11 cellular contexts compared by ENCODE assay signal in the genomic region with DNA sequence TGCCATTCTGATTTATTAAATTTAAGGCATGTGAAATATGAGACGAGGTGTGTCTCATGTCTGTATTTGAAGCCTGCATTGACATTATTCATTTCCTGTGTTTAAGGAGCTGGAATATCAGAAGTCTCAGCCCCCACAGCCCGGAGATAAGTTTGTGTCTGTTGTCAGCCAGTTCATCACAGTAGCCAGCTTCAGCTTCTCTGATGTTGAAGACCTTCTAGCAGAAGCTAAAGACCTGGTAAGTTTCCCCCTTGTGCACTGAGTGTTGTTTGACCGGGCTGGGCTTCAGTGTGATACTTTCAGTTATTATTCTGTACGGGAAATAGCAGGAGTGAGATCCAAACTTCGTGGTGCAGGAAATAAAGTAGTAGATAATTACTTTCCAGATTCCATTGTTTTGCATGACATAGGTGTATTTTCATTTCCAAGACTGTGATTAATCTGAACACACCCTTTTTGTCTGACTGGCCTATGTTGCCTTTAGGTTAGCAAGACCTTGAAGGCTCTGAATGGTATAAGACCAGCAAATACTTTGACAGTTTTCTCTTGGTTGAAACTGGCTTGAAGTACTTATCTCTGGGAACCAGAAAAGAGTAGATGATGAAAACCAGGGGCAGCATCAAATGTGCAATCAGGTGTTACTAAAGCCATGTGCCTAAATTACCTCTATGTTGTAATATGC.
DNase-seq lines count a peak whose midpoint lies in the region; ATAC-seq, FAIRE-seq and TF ChIP-seq lines count a peak whose summit lies in the region.
"Had no signal": no experiment of that assay in that cellular context is flagged by ENCODE, and none has a peak within 500 bp of the region (broad histone marks: within the 10 kb centered on the region; RNA-seq: fewer than 3 reads in every experiment).

No MANE protein-coding gene starts in this region.

- TF ChIP-seq CTCF in RWPE2 (IDR thresholded peaks at IDR 0.05; ENCODE audit: poor library complexity, severe bottlenecking), result no peak
- TF ChIP-seq CTCF in parathyroid adenoma (IDR thresholded peaks at IDR 0.05), result no peak
- TF ChIP-seq CTCF in hepatocyte (IDR thresholded peaks at IDR 0.05; ENCODE audit: poor library complexity), result no peak

- H3K4me2 ChIP-seq in parathyroid adenoma (ENCODE audit: low read length) (no peak overlapping the region), hepatocyte (no peak overlapping the region)
- H3K4me2 ChIP-seq: BLaER1 treated with 17β-estradiol and CSF1 and Interleukin-3, amounts not matched to agents 10 nM and 100 nM had no signal

- H3K27me3 ChIP-seq in RWPE2 (ENCODE audit: insufficient read depth, poor library complexity, severe bottlenecking) (no peaks in the 10 kb centered on the region), parathyroid adenoma (ENCODE audit: control insufficient read depth, insufficient read depth, low read length) (no peaks in the 10 kb centered on the region), hepatocyte (no peaks in the 10 kb centered on the region)
- H3K27me3 ChIP-seq: BLaER1 treated with 17β-estradiol and CSF1 and Interleukin-3, amounts not matched to agents 10 nM and 100 nM had no signal

- ATAC-seq in RWPE2 (ENCODE audit: low read depth) (peak; percentile 71), HG03175 (IDR thresholded peaks at IDR 0.05; ENCODE audit: unreplicated experiment) (no peak)

- peaks cover 51% of the 10 kb centered on the region for H3K36me3 Mint-ChIP-seq in activated T-cell treated with anti-CD3 and anti-CD28 coated beads, Interleukin-2, amount 50 U/mL, for 24 hours (ENCODE audit: low read depth)

- no peaks in the 10 kb centered on the region for H3K9me2 ChIP-seq in hepatocyte (replicated peaks; ENCODE audit: insufficient read depth)

- 76% methylated on average over 5 of the region's 5 CpGs for WGBS in hepatocyte (ENCODE audit: low lambda C conversion rate, missing lambda C conversion rate)

- H3K27ac Mint-ChIP-seq in activated T-cell treated with anti-CD3 and anti-CD28 coated beads, Interleukin-2, amount 50 U/mL, for 24 hours, result no peak overlapping the region

- peak; percentile 31 for FAIRE-seq in GM19239 (lab: Jason Lieb, UNC)
- FAIRE-seq: kidney had no signal

- no peaks in the 10 kb centered on the region for H4K20me1 ChIP-seq in hepatocyte (ENCODE audit: insufficient read depth, poor library complexity, severe bottlenecking)
- H4K20me1 ChIP-seq: BLaER1 treated with 17β-estradiol and CSF1 and Interleukin-3, amounts not matched to agents 10 nM and 100 nM had no signal

- H3K4me3 ChIP-seq in RWPE2 (ENCODE audit: severe bottlenecking) (peak overlapping the region; percentile 26), parathyroid adenoma (ENCODE audit: low read depth, low read length) (no peak overlapping the region), hepatocyte (no peak overlapping the region)
- H3K4me3 ChIP-seq: BLaER1 treated with 17β-estradiol and CSF1 and Interleukin-3, amounts not matched to agents 10 nM and 100 nM had no signal

- H3K9me3 ChIP-seq in RWPE2 (ENCODE audit: severe bottlenecking), result no peaks in the 10 kb centered on the region
- no peaks in the 10 kb centered on the region for H3K9me3 ChIP-seq in parathyroid adenoma (ENCODE audit: control insufficient read depth, low read length)
- H3K9me3 ChIP-seq in hepatocyte (ENCODE audit: low read depth), result no peaks in the 10 kb centered on the region
- H3K9me3 ChIP-seq: BLaER1 treated with 17β-estradiol and CSF1 and Interleukin-3, amounts not matched to agents 10 nM and 100 nM had no signal

- H3K27me3 Mint-ChIP-seq in activated T-cell treated with anti-CD3 and anti-CD28 coated beads, Interleukin-2, amount 50 U/mL, for 24 hours, result no peaks in the 10 kb centered on the region

- H3K9me3 Mint-ChIP-seq in activated T-cell treated with anti-CD3 and anti-CD28 coated beads, Interleukin-2, amount 50 U/mL, for 24 hours, result no peaks in the 10 kb centered on the region

- H3K4me1 ChIP-seq in RWPE2 (ENCODE audit: insufficient read depth, poor library complexity, severe bottlenecking), result peaks cover 74% of the 10 kb centered on the region
- H3K4me1 ChIP-seq in parathyroid adenoma, result peaks cover 59% of the 10 kb centered on the region
- peaks cover 6% of the 10 kb centered on the region for H3K4me1 ChIP-seq in hepatocyte (ENCODE audit: insufficient read depth)

- H2AFZ ChIP-seq in parathyroid adenoma (peak overlapping the region; percentile 53), hepatocyte (no peak overlapping the region)

- no peak overlapping the region for H3K4me3 Mint-ChIP-seq in activated T-cell treated with anti-CD3 and anti-CD28 coated beads, Interleukin-2, amount 50 U/mL, for 24 hours

- H3K79me2 ChIP-seq in parathyroid adenoma, result no peaks in the 10 kb centered on the region
- no peaks in the 10 kb centered on the region for H3K79me2 ChIP-seq in hepatocyte

- DNase-seq in GM19239 (ENCODE audit: insufficient read length, low spot score) (no peak), RWPE2 (ENCODE audit: low spot score) (peak; percentile 73), epithelial cell of prostate (ENCODE audit: low read depth, low spot score) (no peak), hepatocyte (ENCODE audit: low spot score) (no peak)
- no peak for DNase-seq in activated CD4-positive, alpha-beta T cell treated with anti-CD3 and anti-CD28 coated beads for 48 hours
- no peak for DNase-seq in activated T-cell treated with anti-CD3 and anti-CD28 coated beads, Interleukin-2, amount 50 U/mL, for 24 hours
- DNase-seq: kidney had no signal

- no peak overlapping the region for H3K9ac ChIP-seq in parathyroid adenoma
- H3K9ac ChIP-seq: BLaER1 treated with 17β-estradiol and CSF1 and Interleukin-3, amounts not matched to agents 10 nM and 100 nM; KMS-11 had no signal

- H3K36me3 ChIP-seq in RWPE2 (ENCODE audit: low read depth) (peaks cover 38% of the 10 kb centered on the region), parathyroid adenoma (ENCODE audit: control insufficient read depth, insufficient read depth, low read length) (no peaks in the 10 kb centered on the region), hepatocyte (replicated peaks; ENCODE audit: insufficient read depth, low read depth) (no peaks in the 10 kb centered on the region)

- peaks cover 4% of the 10 kb centered on the region for H3K4me1 Mint-ChIP-seq in activated T-cell treated with anti-CD3 and anti-CD28 coated beads, Interleukin-2, amount 50 U/mL, for 24 hours (ENCODE audit: low read depth)

- H3K27ac ChIP-seq in RWPE2 (ENCODE audit: poor library complexity, severe bottlenecking) (peak overlapping the region; percentile 98), epithelial cell of prostate (peak overlapping the region; percentile 92), parathyroid adenoma (peak overlapping the region; percentile 94), hepatocyte (no peak overlapping the region)
- H3K27ac ChIP-seq: BLaER1 treated with 17β-estradiol and CSF1 and Interleukin-3, amounts not matched to agents 10 nM and 100 nM; KMS-11 had no signal
